In the genomic region with DNA sequence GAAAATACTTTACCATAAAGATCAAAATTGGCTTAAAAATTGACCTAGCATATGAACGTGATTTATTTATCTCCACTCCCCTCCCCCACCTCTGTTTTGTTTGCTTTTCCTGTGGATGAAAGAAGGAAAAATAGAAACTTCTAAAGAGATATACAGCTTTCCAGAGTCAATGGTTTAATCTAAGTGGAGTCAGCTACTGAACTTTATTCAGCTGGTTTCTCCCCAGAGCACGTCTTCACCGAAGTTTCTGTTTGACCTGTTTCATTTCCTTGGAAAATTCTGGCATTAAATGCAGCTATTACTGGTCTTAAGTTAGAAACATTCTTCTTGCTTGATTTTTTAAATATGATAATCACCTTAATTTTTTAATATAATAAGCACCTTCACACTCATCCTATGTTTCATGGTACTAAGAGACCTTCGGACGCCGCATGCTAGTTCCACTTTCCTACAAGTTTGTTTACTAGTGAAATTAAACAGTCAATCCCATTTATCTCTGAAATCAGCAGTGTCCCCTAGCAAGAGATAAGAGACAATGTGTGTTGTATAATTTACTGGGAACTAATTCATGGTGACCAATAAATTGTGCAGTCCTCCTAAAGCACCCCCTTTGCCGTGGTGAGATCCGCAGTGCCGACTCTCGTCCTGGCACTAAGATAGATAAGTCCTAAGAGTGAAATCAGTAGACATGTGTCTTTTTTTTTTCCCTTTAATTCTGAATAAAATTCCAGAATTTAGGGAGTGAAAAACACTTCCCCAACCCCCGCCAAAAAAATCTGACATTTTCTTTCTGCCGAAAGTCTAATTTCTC, we compare ENCODE assay signal across 1 cellular context.
TF ChIP-seq lines count a peak whose summit lies in the region.

No MANE protein-coding gene starts in this region.

TF ChIP-seq in HepG2, 621 proteins besides CTCF, POLR2A, EP300 and RAD21 (continued from another document):
- TF ChIP-seq ZNF512 (CRISPR knock-in tag; IDR thresholded peaks at IDR 0.05) (no peak), ZNF235 (CRISPR knock-in tag; IDR thresholded peaks at IDR 0.05; ENCODE audit: borderline replicate concordance) (no peak), TOE1 (CRISPR knock-in tag; IDR thresholded peaks at IDR 0.05) (no peak), ZNF891 (CRISPR knock-in tag; IDR thresholded peaks at IDR 0.05) (no peak), NFRKB (IDR thresholded peaks at IDR 0.05) (no peak), SOX13 (IDR thresholded peaks at IDR 0.05) (no peak), SOX13 (CRISPR knock-in tag; conservative IDR thresholded peaks at IDR 0.05 in 1 of 2, IDR thresholded peaks at IDR 0.05 in 1 of 2) (no peak), ZEB1 (IDR thresholded peaks at IDR 0.05; ENCODE audit: insufficient replicate concordance, low read depth) (no peak), ZNF335 (CRISPR knock-in tag; IDR thresholded peaks at IDR 0.05) (no peak), PRMT3 (CRISPR knock-in tag; IDR thresholded peaks at IDR 0.05; ENCODE audit: borderline replicate concordance, low read depth) (no peak), ZNF275 (CRISPR knock-in tag; IDR thresholded peaks at IDR 0.05; ENCODE audit: borderline replicate concordance) (no peak), ZNF329 (CRISPR knock-in tag; IDR thresholded peaks at IDR 0.05; ENCODE audit: low read depth) (no peak), RBAK (CRISPR knock-in tag; IDR thresholded peaks at IDR 0.05) (no peak), AGO2 (optimal IDR thresholded peaks at IDR 0.05; ENCODE audit: low read depth, low read length) (no peak), MAFG (CRISPR knock-in tag; IDR thresholded peaks at IDR 0.05) (no peak), ZNF350 (CRISPR knock-in tag; IDR thresholded peaks at IDR 0.05; ENCODE audit: borderline replicate concordance, low read depth) (no peak), TCF12 (IDR thresholded peaks at IDR 0.05) (no peak), TCF12 (CRISPR knock-in tag; IDR thresholded peaks at IDR 0.05) (no peak), STAT5B (CRISPR knock-in tag; IDR thresholded peaks at IDR 0.05) (no peak)
- TF ChIP-seq, protein P1, sequence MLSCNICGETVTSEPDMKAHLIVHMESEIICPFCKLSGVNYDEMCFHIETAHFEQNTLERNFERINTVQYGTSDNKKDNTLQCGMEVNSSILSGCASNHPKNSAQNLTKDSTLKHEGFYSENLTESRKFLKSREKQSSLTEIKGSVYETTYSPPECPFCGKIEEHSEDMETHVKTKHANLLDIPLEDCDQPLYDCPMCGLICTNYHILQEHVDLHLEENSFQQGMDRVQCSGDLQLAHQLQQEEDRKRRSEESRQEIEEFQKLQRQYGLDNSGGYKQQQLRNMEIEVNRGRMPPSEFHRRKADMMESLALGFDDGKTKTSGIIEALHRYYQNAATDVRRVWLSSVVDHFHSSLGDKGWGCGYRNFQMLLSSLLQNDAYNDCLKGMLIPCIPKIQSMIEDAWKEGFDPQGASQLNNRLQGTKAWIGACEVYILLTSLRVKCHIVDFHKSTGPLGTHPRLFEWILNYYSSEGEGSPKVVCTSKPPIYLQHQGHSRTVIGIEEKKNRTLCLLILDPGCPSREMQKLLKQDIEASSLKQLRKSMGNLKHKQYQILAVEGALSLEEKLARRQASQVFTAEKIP (CRISPR knock-in tag; IDR thresholded peaks at IDR 0.05; ENCODE audit: borderline replicate concordance), result no peak
- TF ChIP-seq, protein P2, sequence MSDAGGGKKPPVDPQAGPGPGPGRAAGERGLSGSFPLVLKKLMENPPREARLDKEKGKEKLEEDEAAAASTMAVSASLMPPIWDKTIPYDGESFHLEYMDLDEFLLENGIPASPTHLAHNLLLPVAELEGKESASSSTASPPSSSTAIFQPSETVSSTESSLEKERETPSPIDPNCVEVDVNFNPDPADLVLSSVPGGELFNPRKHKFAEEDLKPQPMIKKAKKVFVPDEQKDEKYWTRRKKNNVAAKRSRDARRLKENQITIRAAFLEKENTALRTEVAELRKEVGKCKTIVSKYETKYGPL (CRISPR knock-in tag; IDR thresholded peaks at IDR 0.05), result no peak
